Comparison of ENCODE assay signal across 10 cellular contexts in genomic region chr7:55532150-55532917, GRCh38. TPM values are rescaled to one million over a fixed set of nuclear protein-coding genes. Genes with fewer than 3 reads are reported as not detected.
DNase-seq lines count a peak whose midpoint lies in the region; ATAC-seq and TF ChIP-seq lines count a peak whose summit lies in the region.
"Had no signal": no experiment of that assay in that cellular context is flagged by ENCODE, and none has a peak within 500 bp of the region (broad histone marks: within the 10 kb centered on the region; RNA-seq: fewer than 3 reads in every experiment).

No MANE protein-coding gene starts in this region.

- H3K4me1 ChIP-seq in aorta (ENCODE audit: control insufficient read depth in 1 of 2, insufficient read depth in 2 of 2, low read length in 2 of 2) (no peaks in the 10 kb centered on the region), vagina (peaks cover 49% of the 10 kb centered on the region)

- intact Hi-C loops in aorta (cut with DNase I), result no loop called here
- intact Hi-C loops in vagina (cut with DNase I), result no loop called here

- H3K27ac ChIP-seq in angular gyrus (ENCODE audit: low read depth, low read length) (peak overlapping the region; percentile 22), aorta (ENCODE audit: low read depth in 1 of 2, low read length in 2 of 2) (no peak overlapping the region), vagina (no peak overlapping the region)

- no peaks in the 10 kb centered on the region for H3K27me3 ChIP-seq in aorta (ENCODE audit: control insufficient read depth in 1 of 2, insufficient read depth in 2 of 2, low read length in 1 of 2)
- no peaks in the 10 kb centered on the region for H3K27me3 ChIP-seq in vagina
- H3K27me3 ChIP-seq: heart left ventricle, right atrium auricular region had no signal

- H3K9me3 ChIP-seq in aorta (ENCODE audit: control insufficient read depth, low read length), result no peaks in the 10 kb centered on the region
- no peaks in the 10 kb centered on the region for H3K9me3 ChIP-seq in vagina
- H3K9me3 ChIP-seq: heart left ventricle, right atrium auricular region had no signal

- no peak for TF ChIP-seq CTCF in vagina (IDR thresholded peaks at IDR 0.05)

- DNase-seq in stimulated activated CD8-positive, alpha-beta memory T cell treated with anti-CD3 and anti-CD28 coated beads, Interleukin-4, amount 100 ng/mL, for 48 hours, result peak; percentile 55
- DNase-seq in aorta, result no peak
- no peak for DNase-seq in C1 segment of cervical spinal cord (lab: John Stamatoyannopoulos, UW)
- DNase-seq in vagina (ENCODE audit: extremely low spot score in 2 of 2), result no peak
- DNase-seq: heart left ventricle, NCI-H2029 treated with DMSO at 0.1 percent for 48 hours had no signal

- H3K36me3 ChIP-seq in aorta (ENCODE audit: control insufficient read depth in 1 of 2, insufficient read depth in 2 of 2, low read length in 1 of 2) (no peaks in the 10 kb centered on the region), vagina (no peaks in the 10 kb centered on the region)
- H3K36me3 ChIP-seq: heart left ventricle, right atrium auricular region had no signal

- H3K4me3 ChIP-seq in aorta (ENCODE audit: low read length in 2 of 2) (no peak overlapping the region), vagina (no peak overlapping the region)
- H3K4me3 ChIP-seq: heart left ventricle, right atrium auricular region had no signal

- no peak for TF ChIP-seq POLR2A in vagina (IDR thresholded peaks at IDR 0.05)

- WGBS in aorta, 2 donors, result 86 to 88% methylated on average over 8 of the region's 8 CpGs

- ATAC-seq in GM18868 (IDR thresholded peaks at IDR 0.05; ENCODE audit: unreplicated experiment) (peak; percentile 4), HG03066 (IDR thresholded peaks at IDR 0.05; ENCODE audit: low read depth, unreplicated experiment) (peak; percentile 15), aorta (ENCODE audit: low FRiP score) (no peak)

RNA-seq across cellular contexts. Expression of gene VOPP1, which starts 40.0 kb away (rescaled TPM):
- total RNA-seq in aorta (10 to 100 TPM; 74.1 to 82.9 TPM), vagina (26.3 TPM)
- polyA plus RNA-seq in aorta, result 10 to 100 TPM; 36.3 to 62.9 TPM
